Comparison of ENCODE assay signal across 19 cellular contexts in genomic region chr9:99816392-99816791, GRCh38. TPM values are rescaled to one million over a fixed set of nuclear protein-coding genes. Genes with fewer than 3 reads are reported as not detected.
"Had no signal": no experiment of that assay in that cellular context is flagged by ENCODE, and none has a peak within 500 bp of the region (broad histone marks: within the 10 kb centered on the region; RNA-seq: fewer than 3 reads in every experiment).

No MANE protein-coding gene starts in this region.

- H3K4me2 ChIP-seq: smooth muscle cell had no signal

- H3K27ac Mint-ChIP-seq: dendritic cell treated with granulocyte-macrophage colony-stimulating factor and Interleukin-4, amounts not matched to agents 40 ng/mL and 50 ng/mL, for 4 days; type B pancreatic cell had no signal

- H3K27me3 Mint-ChIP-seq: effector memory CD8-positive, alpha-beta T cell; stimulated activated memory B cell treated with anti-CD40 and anti-IgM and Interleukin-4, amounts not matched to agents 10 μg/mL and 1 μg/mL and 100 μg/mL, for 72 hours had no signal

- H3K4me3 Mint-ChIP-seq: dendritic cell treated with granulocyte-macrophage colony-stimulating factor and Interleukin-4, amounts not matched to agents 40 ng/mL and 50 ng/mL, for 4 days; effector memory CD8-positive, alpha-beta T cell; stimulated activated memory B cell treated with anti-CD40 and anti-IgM and Interleukin-4, amounts not matched to agents 10 μg/mL and 1 μg/mL and 100 μg/mL, for 72 hours had no signal

- H3K27ac ChIP-seq: epithelial cell of prostate, gastroesophageal sphincter, suprapubic skin, thyroid gland had no signal

- H3K36me3 ChIP-seq: esophagus muscularis mucosa, gastroesophageal sphincter, suprapubic skin, thyroid gland had no signal

- H3K9me3 ChIP-seq: esophagus muscularis mucosa, gastroesophageal sphincter, suprapubic skin, thyroid gland had no signal

- ATAC-seq: effector memory CD8-positive, alpha-beta T cell; gastroesophageal sphincter; left lobe of liver; naive thymus-derived CD4-positive, alpha-beta T cell; right cardiac atrium; stimulated activated memory B cell treated with anti-CD40 and anti-IgM and Interleukin-4, amounts not matched to agents 10 μg/mL and 1 μg/mL and 100 μg/mL, for 72 hours had no signal

- H3K36me3 Mint-ChIP-seq: type B pancreatic cell had no signal

- H3K4me3 ChIP-seq: esophagus muscularis mucosa, gastroesophageal sphincter, smooth muscle cell, suprapubic skin, thyroid gland had no signal

- H3K9me3 Mint-ChIP-seq: dendritic cell treated with granulocyte-macrophage colony-stimulating factor and Interleukin-4, amounts not matched to agents 40 ng/mL and 50 ng/mL, for 4 days; effector memory CD8-positive, alpha-beta T cell; stimulated activated memory B cell treated with anti-CD40 and anti-IgM and Interleukin-4, amounts not matched to agents 10 μg/mL and 1 μg/mL and 100 μg/mL, for 72 hours; type B pancreatic cell had no signal

- DNase-seq: effector memory CD8-positive, alpha-beta T cell; glutamatergic neuron; islet precursor cell; mammary epithelial cell; naive thymus-derived CD4-positive, alpha-beta T cell; posterior cingulate gyrus; right cardiac atrium; stimulated activated CD4-positive, alpha-beta T cell treated with anti-CD3 and anti-CD28 coated beads, Interleukin-1b, Interleukin-23, amount 100 ng/mL, for 48 hours; stimulated activated CD4-positive, alpha-beta T cell treated with anti-CD3 and anti-CD28 coated beads, Interleukin-4, amount 100 ng/mL, for 24 hours; thyroid gland had no signal

- H3K27me3 ChIP-seq: esophagus muscularis mucosa, gastroesophageal sphincter, suprapubic skin, thyroid gland had no signal

RNA-seq across cellular contexts. Expression of gene NR4A3, which starts 5.3 kb away (rescaled TPM):
- polyA plus RNA-seq: naive thymus-derived CD4-positive, alpha-beta T cell had no signal
